17 cellular contexts compared by ENCODE assay signal in genomic region chr6:64467656-64468055, GRCh38.
DNase-seq lines count a peak whose midpoint lies in the region; ATAC-seq and TF ChIP-seq lines count a peak whose summit lies in the region.
"Had no signal": no experiment of that assay in that cellular context is flagged by ENCODE, and none has a peak within 500 bp of the region (broad histone marks: within the 10 kb centered on the region; RNA-seq: fewer than 3 reads in every experiment).

No MANE protein-coding gene starts in this region.

- H3K9me3 Mint-ChIP-seq in chondrocyte (ENCODE audit: low read depth) = peaks cover 23% of the 10 kb centered on the region

- intact Hi-C loops in posterior vena cava (cut with DNase I) = no loop called here
- intact Hi-C loops in upper lobe of right lung (cut with DNase I) = no loop called here

- peaks cover 10% of the 10 kb centered on the region for H3K27me3 Mint-ChIP-seq in chondrocyte (ENCODE audit: low read depth)
- H3K27me3 Mint-ChIP-seq: CD4-positive, alpha-beta memory T cell had no signal

- H3K4me3 Mint-ChIP-seq in chondrocyte (ENCODE audit: unreplicated experiment) = no peak overlapping the region
- H3K4me3 Mint-ChIP-seq: CD4-positive, alpha-beta memory T cell had no signal

- no peaks in the 10 kb centered on the region for H3K36me3 ChIP-seq in gastroesophageal sphincter
- H3K36me3 ChIP-seq in upper lobe of right lung = no peaks in the 10 kb centered on the region

- H3K4me1 Mint-ChIP-seq in chondrocyte (ENCODE audit: low read depth) = peaks cover 6% of the 10 kb centered on the region
- H3K4me1 Mint-ChIP-seq: CD4-positive, alpha-beta memory T cell had no signal

- WGBS in gastroesophageal sphincter (ENCODE audit: low coverage in 1 of 2), 2 donors = no CpG with 5 or more reads among the region's 1 CpG

- peak; percentile 19 for ATAC-seq in gastroesophageal sphincter
- peak; percentile 23 for ATAC-seq in upper lobe of right lung
- no peak for ATAC-seq in GM19463 (IDR thresholded peaks at IDR 0.05; ENCODE audit: unreplicated experiment)
- ATAC-seq in GM19023 (IDR thresholded peaks at IDR 0.05; ENCODE audit: unreplicated experiment) = no peak

- no peaks in the 10 kb centered on the region for H3K4me1 ChIP-seq in gastroesophageal sphincter
- H3K4me1 ChIP-seq in upper lobe of right lung = no peaks in the 10 kb centered on the region

- H3K27me3 ChIP-seq in gastroesophageal sphincter (no peaks in the 10 kb centered on the region), upper lobe of right lung (no peaks in the 10 kb centered on the region)

- H3K9me3 ChIP-seq in gastroesophageal sphincter (peaks cover 0 to 16% (median 0%) of the 10 kb centered on the region in 3 donors), upper lobe of right lung (no peaks in the 10 kb centered on the region)

- no peak overlapping the region for H3K27ac Mint-ChIP-seq in chondrocyte (ENCODE audit: unreplicated experiment)
- H3K27ac Mint-ChIP-seq: CD4-positive, alpha-beta memory T cell had no signal

- no peak for TF ChIP-seq POLR2A in gastroesophageal sphincter (IDR thresholded peaks at IDR 0.05)

- H3K4me3 ChIP-seq in gastroesophageal sphincter (no peak overlapping the region), upper lobe of right lung (no peak overlapping the region)
- H3K4me3 ChIP-seq: GM23248 had no signal

- H3K27ac ChIP-seq in gastroesophageal sphincter (no peak overlapping the region), upper lobe of right lung (no peak overlapping the region)
- H3K27ac ChIP-seq: GM23248 had no signal

- TF ChIP-seq EP300 in gastroesophageal sphincter (IDR thresholded peaks at IDR 0.05) = no peak

- no peaks in the 10 kb centered on the region for H3K36me3 Mint-ChIP-seq in chondrocyte (ENCODE audit: low read depth)
- H3K36me3 Mint-ChIP-seq: CD4-positive, alpha-beta memory T cell had no signal

- TF ChIP-seq CTCF in chondrocyte (IDR thresholded peaks at IDR 0.05) = no peak
- TF ChIP-seq CTCF in gastroesophageal sphincter (IDR thresholded peaks at IDR 0.05) = no peak
- TF ChIP-seq CTCF in upper lobe of right lung (IDR thresholded peaks at IDR 0.05) = no peak

- peak; percentile 54 for DNase-seq in chondrocyte (ENCODE audit: low spot score)
- DNase-seq in posterior vena cava (ENCODE audit: low spot score) = peak; percentile 55
- DNase-seq in upper lobe of right lung = no peak
- no peak for DNase-seq in pons (ENCODE audit: low spot score)
- DNase-seq: C1 segment of cervical spinal cord; Calu3; CD4-positive, alpha-beta memory T cell; COR-L47; DMS53; DMS79 treated with DMSO at 0.1 percent for 48 hours; GF-D8; GM23248; H7; HCEC 1CT had no signal

Comparison
In these comparisons a context has a peak if more than half of its experiments do, and no peak if none do; other contexts are left out.
1. DNase-seq: peak in chondrocyte (single experiment) and posterior vena cava (single experiment); none in upper lobe of right lung (single experiment) and pons (single experiment).
2. ATAC-seq: peak in gastroesophageal sphincter (single experiment) and upper lobe of right lung (single experiment); none in GM19463 (single experiment) and GM19023 (single experiment).